In genomic region chr3:66483006-66483928, GRCh38 we compare ENCODE assay signal across 8 cellular contexts. TPM values are rescaled to one million over a fixed set of nuclear protein-coding genes. Genes with fewer than 3 reads are reported as not detected.
DNase-seq lines count a peak whose midpoint lies in the region; ATAC-seq and TF ChIP-seq lines count a peak whose summit lies in the region.

No MANE protein-coding gene starts in this region.

- H3K36me3 Mint-ChIP-seq in T-helper 17 cell (ENCODE audit: low read depth) (no peaks in the 10 kb centered on the region), immature natural killer cell (peaks cover 0 to 5% (median 0%) of the 10 kb centered on the region in 3 donors)

- H3K27me3 Mint-ChIP-seq in T-helper 17 cell (no peaks in the 10 kb centered on the region), immature natural killer cell (ENCODE audit: low read depth in 3 of 3) (peaks cover 6 to 14% (median 6%) of the 10 kb centered on the region in 3 donors)

- TF ChIP-seq CTCF in AG10803 (conservative IDR thresholded peaks at IDR 0.05; ENCODE audit: low read length) = peak; percentile 18; the same call in 1 of the 2 replicates

- DNase-seq in AG10803 (ENCODE audit: low read depth) (peak; percentile 83), T-helper 17 cell (peak in 1 of 3 donors; percentile 9), foreskin melanocyte (peak; percentile 74), posterior vena cava (ENCODE audit: low spot score) (peak; percentile 93), NCI-H1436 (lab: John Stamatoyannopoulos, UW) (no peak), immature natural killer cell (no peak)

- H3K27ac Mint-ChIP-seq in T-helper 17 cell (peak overlapping the region; percentile 92), immature natural killer cell (peak overlapping the region in 1 of 6 donors; percentile 13)

- intact Hi-C loops in posterior vena cava (cut with DNase I) = no loop called here

- H3K9me3 Mint-ChIP-seq in immature natural killer cell = no peaks in the 10 kb centered on the region

- no peak overlapping the region; the same call in 1 of the 2 replicates for H3K4me3 ChIP-seq in AG10803 (ENCODE audit: low read length)

- H3K4me3 Mint-ChIP-seq in T-helper 17 cell (peak overlapping the region; percentile 77), immature natural killer cell (no peak overlapping the region)

- no peaks in the 10 kb centered on the region for H3K9me3 ChIP-seq in T-helper 17 cell (ENCODE audit: control insufficient read depth, low read length, poor library complexity, severe bottlenecking)

- H3K4me1 Mint-ChIP-seq in T-helper 17 cell = peaks cover 73% of the 10 kb centered on the region
- peaks cover 47 to 58% of the 10 kb centered on the region in 2 donors for H3K4me1 Mint-ChIP-seq in immature natural killer cell

- ATAC-seq in GM19372 (IDR thresholded peaks at IDR 0.05; ENCODE audit: low read depth, unreplicated experiment) = peak; percentile 56
- ATAC-seq in T-helper 17 cell = peak; percentile 65
- no peak for ATAC-seq in HG03280 (IDR thresholded peaks at IDR 0.05; ENCODE audit: unreplicated experiment)

RNA-seq across cellular contexts. Expression of gene LRIG1, which starts 17.6 kb away (rescaled TPM):
- total RNA-seq in T-helper 17 cell (10 to 100 TPM; 57.8 to 63.4 TPM), posterior vena cava (10 to 100 TPM; 55.7 to 83.8 TPM)
- polyA plus RNA-seq in immature natural killer cell = 1 to 10 TPM; 4.4 to 9.7 (median 4.7) TPM

Comparison
In these comparisons a context has a peak if more than half of its experiments do, and no peak if none do; other contexts are left out.
1. DNase-seq: peak in AG10803 (single experiment), foreskin melanocyte (single experiment) and posterior vena cava (single experiment); none in NCI-H1436 (single experiment) and immature natural killer cell (0 of 3).